Comparison of ENCODE assay signal across 13 cellular contexts in genomic region chr12:48954781-48955501, GRCh38. TPM values are rescaled to one million over a fixed set of nuclear protein-coding genes. Genes with fewer than 3 reads are reported as not detected.
DNase-seq lines count a peak whose midpoint lies in the region; ATAC-seq and TF ChIP-seq lines count a peak whose summit lies in the region.
"Had no signal": no experiment of that assay in that cellular context is flagged by ENCODE, and none has a peak within 500 bp of the region (broad histone marks: within the 10 kb centered on the region; RNA-seq: fewer than 3 reads in every experiment).

No MANE protein-coding gene starts in this region.

- H3K4me3 ChIP-seq in Caco-2 (ENCODE audit: low read depth, low read length), result no peak overlapping the region
- no peak overlapping the region for H3K4me3 ChIP-seq in mesendoderm (ENCODE audit: low read length)
- no peak overlapping the region for H3K4me3 ChIP-seq in ovary

- H3K27ac Mint-ChIP-seq in Caco-2 (ENCODE audit: unreplicated experiment), result peak overlapping the region; percentile 87
- no peak overlapping the region for H3K27ac Mint-ChIP-seq in activated CD8-positive, alpha-beta T cell treated with anti-CD3 and anti-CD28 coated beads, Interleukin-2, amount 10 ng/mL, durations not matched to agents 7 days and 5 days
- peak overlapping the region in 1 of 3 experiments; percentile 91 for H3K27ac Mint-ChIP-seq in nephron

- peaks cover 36% of the 10 kb centered on the region for H3K36me3 Mint-ChIP-seq in Caco-2 (ENCODE audit: insufficient read depth, unreplicated experiment)
- H3K36me3 Mint-ChIP-seq in activated CD8-positive, alpha-beta T cell treated with anti-CD3 and anti-CD28 coated beads, Interleukin-2, amount 10 ng/mL, durations not matched to agents 7 days and 5 days (ENCODE audit: low read depth), result peaks cover 14% of the 10 kb centered on the region
- peaks cover 30% of the 10 kb centered on the region for H3K36me3 Mint-ChIP-seq in nephron (ENCODE audit: low read depth)

- H3K9me3 Mint-ChIP-seq in Caco-2 (ENCODE audit: unreplicated experiment) (no peaks in the 10 kb centered on the region), nephron (no peaks in the 10 kb centered on the region)
- no peaks in the 10 kb centered on the region for H3K9me3 Mint-ChIP-seq in activated CD8-positive, alpha-beta T cell treated with anti-CD3 and anti-CD28 coated beads, Interleukin-2, amount 10 ng/mL, durations not matched to agents 7 days and 5 days (ENCODE audit: insufficient read depth)

- H3K18ac ChIP-seq in mesendoderm (ENCODE audit: low read length), result no peak overlapping the region

- H3K79me2 ChIP-seq in mesendoderm (ENCODE audit: control insufficient read depth, insufficient read depth, low read length), result peaks cover 43% of the 10 kb centered on the region

- intact Hi-C loops in Caco-2 (cut with micrococcal nuclease; ENCODE audit: unreplicated experiment), result no loop called here
- intact Hi-C loops in ovary (cut with DNase I), result no loop called here

- no peak overlapping the region for H3K23ac ChIP-seq in mesendoderm (ENCODE audit: low read length)

- no peak overlapping the region for H3K4me2 ChIP-seq in mesendoderm (ENCODE audit: low read length)

- no peak overlapping the region for H3K56ac ChIP-seq in mesendoderm (ENCODE audit: low read length)

- no peak overlapping the region for H4K5ac ChIP-seq in mesendoderm (ENCODE audit: low read length)

- H3K4me1 Mint-ChIP-seq in Caco-2 (ENCODE audit: low read depth, unreplicated experiment) (peaks cover 13% of the 10 kb centered on the region), nephron (peaks cover 30% of the 10 kb centered on the region)
- H3K4me1 Mint-ChIP-seq in activated CD8-positive, alpha-beta T cell treated with anti-CD3 and anti-CD28 coated beads, Interleukin-2, amount 10 ng/mL, durations not matched to agents 7 days and 5 days (ENCODE audit: low read depth), result peaks cover 33% of the 10 kb centered on the region

- TF ChIP-seq CTCF in Caco-2 (IDR thresholded peaks at IDR 0.05; ENCODE audit: insufficient read depth in 1 of 2, low read depth in 1 of 2, low read length in 1 of 2, severe bottlenecking in 1 of 2, unreplicated experiment in 1 of 2), result no peak
- TF ChIP-seq CTCF in nephron (IDR thresholded peaks at IDR 0.05; ENCODE audit: unreplicated experiment in 3 of 3), result no peak
- TF ChIP-seq CTCF in ovary (IDR thresholded peaks at IDR 0.05), result no peak

- H3K9me3 ChIP-seq in Caco-2 (no peaks in the 10 kb centered on the region), ovary (no peaks in the 10 kb centered on the region)

- POLR2A ChIA-PET in Caco-2 (lab: Charles Lee), result no interaction called here
- POLR2A ChIA-PET in activated CD8-positive, alpha-beta T cell treated with anti-CD3 and anti-CD28 coated beads, Interleukin-2, amount 10 ng/mL, durations not matched to agents 7 days and 5 days (lab: Charles Lee), result no interaction called here

- H3K4me1 ChIP-seq in Caco-2 (peaks cover 8% of the 10 kb centered on the region; the same call in 1 of the 2 replicates), mesendoderm (ENCODE audit: control insufficient read depth, low read depth, low read length) (peaks cover 7% of the 10 kb centered on the region), ovary (ENCODE audit: insufficient read depth) (peaks cover 10% of the 10 kb centered on the region)

- CTCF ChIA-PET in Caco-2 (lab: Charles Lee), result no interaction called here
- CTCF ChIA-PET in activated CD8-positive, alpha-beta T cell treated with anti-CD3 and anti-CD28 coated beads, Interleukin-2, amount 10 ng/mL, durations not matched to agents 7 days and 5 days (lab: Charles Lee), result interaction anchor here (0.9 to 3.9 kb wide), 4 partner anchors 16 to 33 kb away, joined by 3 to 15 read pairs (median 3); no protein-coding TSS in a partner anchor

- H4K8ac ChIP-seq in mesendoderm (ENCODE audit: low read depth, low read length), result no peak overlapping the region

- no peak for DNase-seq in Caco-2
- DNase-seq in Kasumi-1 (lab: John Stamatoyannopoulos, UW), result peak; percentile 94
- DNase-seq in activated CD8-positive, alpha-beta T cell treated with anti-CD3 and anti-CD28 coated beads, Interleukin-2, amount 10 ng/mL, durations not matched to agents 7 days and 5 days, result no peak
- DNase-seq in HT-29 (ENCODE audit: low spot score), result no peak
- DNase-seq in mesendoderm, result no peak
- DNase-seq in substantia nigra (lab: John Stamatoyannopoulos, UW), result no peak
- DNase-seq in ovary, result no peak
- DNase-seq: activated CD8-positive, alpha-beta memory T cell treated with anti-CD3 and anti-CD28 coated beads, Interleukin-2, amount 50 U/mL, for 4 hours; dermis blood vessel endothelial cell; EL had no signal

- no peak for TF ChIP-seq EP300 in ovary (IDR thresholded peaks at IDR 0.05)

- no peaks in the 10 kb centered on the region for H3K27me3 Mint-ChIP-seq in Caco-2 (ENCODE audit: insufficient read depth, unreplicated experiment)
- peaks cover 7% of the 10 kb centered on the region for H3K27me3 Mint-ChIP-seq in activated CD8-positive, alpha-beta T cell treated with anti-CD3 and anti-CD28 coated beads, Interleukin-2, amount 10 ng/mL, durations not matched to agents 7 days and 5 days (ENCODE audit: low read depth)
- peaks cover 5% of the 10 kb centered on the region for H3K27me3 Mint-ChIP-seq in nephron (ENCODE audit: low read depth)

- H3K4me3 Mint-ChIP-seq in Caco-2 (ENCODE audit: unreplicated experiment) (peak overlapping the region; percentile 89), nephron (peak overlapping the region; percentile 98)
- H3K4me3 Mint-ChIP-seq in activated CD8-positive, alpha-beta T cell treated with anti-CD3 and anti-CD28 coated beads, Interleukin-2, amount 10 ng/mL, durations not matched to agents 7 days and 5 days, result peak overlapping the region; percentile 94

- no peak for TF ChIP-seq POLR2A in ovary (IDR thresholded peaks at IDR 0.05)

- no TSS peak for BruUV-seq in Caco-2 (replicated peaks; lab: Mats Ljungman, UMichigan)

- H3K9ac ChIP-seq in mesendoderm (ENCODE audit: low read length), result no peak overlapping the region

- H3K27ac ChIP-seq in mesendoderm (ENCODE audit: low read depth, low read length) (no peak overlapping the region), substantia nigra (ENCODE audit: low read depth, low read length, poor library complexity, severe bottlenecking) (no peak overlapping the region), ovary (no peak overlapping the region)

- H2BK5ac ChIP-seq in mesendoderm (ENCODE audit: low read length), result no peak overlapping the region

- H2AK5ac ChIP-seq in mesendoderm (ENCODE audit: low read length), result no peak overlapping the region

- WGBS in mesendoderm (ENCODE audit: extremely low coverage, insufficient coverage, low lambda C conversion rate), result no CpG with 5 or more reads among the region's 3 CpGs
- 84 to 93% (median 87%) methylated on average over 3 of the region's 3 CpGs for WGBS in ovary, 3 donors

- H3K4ac ChIP-seq in mesendoderm (ENCODE audit: low read depth, low read length), result no peak overlapping the region

- peaks cover 22% of the 10 kb centered on the region for H3K79me1 ChIP-seq in mesendoderm (ENCODE audit: low read length)

- no peak for ATAC-seq in activated CD8-positive, alpha-beta T cell treated with anti-CD3 and anti-CD28 coated beads, Interleukin-2, amount 10 ng/mL, durations not matched to agents 7 days and 5 days

- H3K36me3 ChIP-seq in Caco-2 (ENCODE audit: control insufficient read depth, insufficient read depth, low read length), result no peaks in the 10 kb centered on the region; the same call in 1 of the 2 replicates
- H3K36me3 ChIP-seq in mesendoderm (ENCODE audit: control insufficient read depth, insufficient read depth, low read length), result peaks cover 4% of the 10 kb centered on the region
- H3K36me3 ChIP-seq in ovary, result no peaks in the 10 kb centered on the region

- H2BK120ac ChIP-seq in mesendoderm (ENCODE audit: low read depth, low read length), result no peak overlapping the region

- H3K27me3 ChIP-seq in Caco-2 (replicated peaks; ENCODE audit: control insufficient read depth, insufficient read depth, low read length) (no peaks in the 10 kb centered on the region), mesendoderm (ENCODE audit: insufficient read depth, low read length, poor library complexity) (no peaks in the 10 kb centered on the region), ovary (no peaks in the 10 kb centered on the region)

- H2BK15ac ChIP-seq in mesendoderm (replicated peaks; ENCODE audit: low read depth), result no peak overlapping the region

RNA-seq across cellular contexts. Expression of gene ARF3, which starts 2.3 kb away (rescaled TPM):
- 249 and 257 TPM in 2 replicates for total RNA-seq in Caco-2 (2022)
- total RNA-seq in activated CD8-positive, alpha-beta T cell treated with anti-CD3 and anti-CD28 coated beads, Interleukin-2, amount 10 ng/mL, durations not matched to agents 7 days and 5 days, result 100 to 1,000 TPM; 104 to 108 TPM
- total RNA-seq in HT-29 (2014; rRNA removed; shearing (Covaris generic)), result 76.3 and 76.9 TPM in 2 replicates
- polyA plus RNA-seq in mesendoderm (2013, experiment 1 of 2), result 106 TPM
- 110 TPM for polyA plus RNA-seq in mesendoderm (2013, experiment 2 of 2)
- total RNA-seq in ovary, result 100 to 1,000 TPM in 4 of 7 donors, 10 to 100 TPM in 3; 25.5 to 123 (median 100) TPM
- 100 to 1,000 TPM in 1 of 2 donors, 10 to 100 TPM in 1; 59.0 to 243 TPM for polyA plus RNA-seq in ovary

RNA-seq across cellular contexts. Expression of gene WNT10B, which starts 16.6 kb away (rescaled TPM):
- 4.2 and 4.4 TPM in 2 replicates for total RNA-seq in Caco-2 (2022)
- total RNA-seq in activated CD8-positive, alpha-beta T cell treated with anti-CD3 and anti-CD28 coated beads, Interleukin-2, amount 10 ng/mL, durations not matched to agents 7 days and 5 days, result 1 to 10 TPM; 2.4 to 3.2 TPM
- total RNA-seq in HT-29 (2014; rRNA removed; shearing (Covaris generic)), result 0.16 and 0.71 TPM in 2 replicates
- 0.11 TPM for polyA plus RNA-seq in mesendoderm (2013, experiment 1 of 2)
- 0.18 TPM for polyA plus RNA-seq in mesendoderm (2013, experiment 2 of 2)
- under 1 TPM in 1 of 7 donors, not detected in 6; 0.24 TPM for total RNA-seq in ovary
- under 1 TPM; 0.19 to 0.97 TPM for polyA plus RNA-seq in ovary
- total RNA-seq: dermis blood vessel endothelial cell had no signal

RNA-seq across cellular contexts. Expression of gene WNT1, which starts 23.2 kb away (rescaled TPM):
- total RNA-seq in Caco-2 (2022), result 0.63 TPM in 1 of 2 replicates, not detected in the other
- 1 to 10 TPM in 1 of 2 experiments, under 1 TPM in 1; 0.81 to 1.1 TPM for total RNA-seq in activated CD8-positive, alpha-beta T cell treated with anti-CD3 and anti-CD28 coated beads, Interleukin-2, amount 10 ng/mL, durations not matched to agents 7 days and 5 days
- not detected in 2 replicates for total RNA-seq in HT-29 (2014; rRNA removed; shearing (Covaris generic))
- not detected for polyA plus RNA-seq in mesendoderm (2013, experiment 1 of 2)
- not detected for polyA plus RNA-seq in mesendoderm (2013, experiment 2 of 2)
- not detected for total RNA-seq in ovary
- polyA plus RNA-seq in ovary, result not detected
- total RNA-seq: dermis blood vessel endothelial cell, M059J, posterior vena cava had no signal

RNA-seq across cellular contexts. Expression of gene FKBP11, which starts 29.6 kb away (rescaled TPM):
- total RNA-seq in Caco-2 (2022) (79.5 and 83.2 TPM in 2 replicates), ovary (10 to 100 TPM in 6 of 7 donors, 1 to 10 TPM in 1; 6.6 to 25.1 (median 14.7) TPM)
- total RNA-seq in activated CD8-positive, alpha-beta T cell treated with anti-CD3 and anti-CD28 coated beads, Interleukin-2, amount 10 ng/mL, durations not matched to agents 7 days and 5 days, result 10 to 100 TPM; 48.7 to 52.6 TPM
- 16.5 and 19.1 TPM in 2 replicates for total RNA-seq in HT-29 (2014; rRNA removed; shearing (Covaris generic))
- 116 TPM for polyA plus RNA-seq in mesendoderm (2013, experiment 1 of 2)
- 111 TPM for polyA plus RNA-seq in mesendoderm (2013, experiment 2 of 2)
- polyA plus RNA-seq in ovary, result 10 to 100 TPM; 15.8 to 40.9 TPM

RNA-seq across cellular contexts. Expression of gene DDN, which starts 44.2 kb away (rescaled TPM):
- 1.7 and 1.9 TPM in 2 replicates for total RNA-seq in Caco-2 (2022)
- under 1 TPM; 0.39 to 0.42 TPM for total RNA-seq in activated CD8-positive, alpha-beta T cell treated with anti-CD3 and anti-CD28 coated beads, Interleukin-2, amount 10 ng/mL, durations not matched to agents 7 days and 5 days
- 0.66 and 0.83 TPM in 2 replicates for total RNA-seq in HT-29 (2014; rRNA removed; shearing (Covaris generic))
- polyA plus RNA-seq in mesendoderm (2013, experiment 1 of 2), result 0.04 TPM
- 0.06 TPM for polyA plus RNA-seq in mesendoderm (2013, experiment 2 of 2)
- total RNA-seq in ovary, result under 1 TPM in 1 of 7 donors, not detected in 6; 0.05 TPM
- under 1 TPM; 0.04 to 0.28 TPM for polyA plus RNA-seq in ovary
- total RNA-seq: M059J, posterior vena cava had no signal

Comparison
In these comparisons a context has a peak if more than half of its experiments do, and no peak if none do; other contexts are left out.
1. DNase-seq: peak in Kasumi-1 (2 of 2); none in Caco-2 (0 of 2), activated CD8-positive, alpha-beta T cell treated with anti-CD3 and anti-CD28 coated beads, Interleukin-2, amount 10 ng/mL, durations not matched to agents 7 days and 5 days (single experiment), HT-29 (single experiment), mesendoderm (single experiment), substantia nigra (0 of 49) and ovary (0 of 5).
2. Peak in every context shown above with its lines, with median percentiles within 50 percentile points of each other: H3K4me3 Mint-ChIP-seq.